1 cellular context compared by ENCODE assay signal in genomic region chr11:1733009-1733715, GRCh38.
TF ChIP-seq lines count a peak whose summit lies in the region.

No MANE protein-coding gene starts in this region.

TF ChIP-seq in H1, 55 proteins besides CTCF, POLR2A, EP300 and RAD21:
- TF ChIP-seq SUZ12 (IDR thresholded peaks at IDR 0.05; ENCODE audit: low read length) (no peak), CBX8 (IDR thresholded peaks at IDR 0.05; ENCODE audit: borderline replicate concordance, low read depth, low read length) (no peak), TBP (IDR thresholded peaks at IDR 0.05; ENCODE audit: low read depth, low read length) (no peak), POLR2AphosphoS5 (IDR thresholded peaks at IDR 0.05; ENCODE audit: low read depth, low read length) (no peak), CHD1 (IDR thresholded peaks at IDR 0.05; ENCODE audit: low read depth, low read length) (no peak), MAFK (IDR thresholded peaks at IDR 0.05; ENCODE audit: low read depth, low read length) (no peak), PHF8 (conservative IDR thresholded peaks at IDR 0.05; ENCODE audit: low read depth, low read length) (no peak), FOSL1 (IDR thresholded peaks at IDR 0.05; ENCODE audit: insufficient read depth, low read depth, low read length) (no peak), SP4 (IDR thresholded peaks at IDR 0.05; ENCODE audit: low read length) (no peak), NRF1 (IDR thresholded peaks at IDR 0.05; ENCODE audit: low read depth, low read length) (no peak), POU5F1 (IDR thresholded peaks at IDR 0.05; ENCODE audit: low read depth, low read length) (no peak), GABPA (IDR thresholded peaks at IDR 0.05; ENCODE audit: borderline replicate concordance, insufficient read depth, low read length) (no peak), ZNF274 (IDR thresholded peaks at IDR 0.05; ENCODE audit: borderline replicate concordance, extremely low read depth, low read length) (no peak), EGR1 (IDR thresholded peaks at IDR 0.05; ENCODE audit: borderline replicate concordance, low read depth, low read length) (no peak), BACH1 (IDR thresholded peaks at IDR 0.05; ENCODE audit: low read length) (no peak), SAP30 (IDR thresholded peaks at IDR 0.05; ENCODE audit: insufficient read depth, insufficient replicate concordance, low read length) (no peak), RBBP5 (IDR thresholded peaks at IDR 0.05; ENCODE audit: borderline replicate concordance, low read depth, low read length) (no peak), GTF2F1 (IDR thresholded peaks at IDR 0.05; ENCODE audit: borderline replicate concordance, low read depth, low read length) (no peak), JUN (IDR thresholded peaks at IDR 0.05; ENCODE audit: low read depth, low read length) (no peak)
